In genomic region chr2:239467281-239467955, GRCh38 we compare ENCODE assay signal across 20 cellular contexts.
"Had no signal": no experiment of that assay in that cellular context is flagged by ENCODE, and none has a peak within 500 bp of the region (broad histone marks: within the 10 kb centered on the region; RNA-seq: fewer than 3 reads in every experiment).

No MANE protein-coding gene starts in this region.

- H3K4me1 ChIP-seq: body of pancreas had no signal

- H3K36me3 Mint-ChIP-seq: activated naive CD8-positive, alpha-beta T cell; naive B cell; stimulated activated naive B cell treated with anti-CD40 and anti-IgM and Interleukin-4, amounts not matched to agents 10 μg/mL and 1 μg/mL and 100 μg/mL, for 72 hours had no signal

- H3K27me3 Mint-ChIP-seq: activated naive CD8-positive, alpha-beta T cell; central memory CD8-positive, alpha-beta T cell had no signal

- H3K36me3 ChIP-seq: heart left ventricle, upper lobe of left lung had no signal

- FAIRE-seq: frontal cortex had no signal

- ATAC-seq: body of pancreas; heart left ventricle; stimulated activated naive B cell treated with anti-CD40 and anti-IgM and Interleukin-4, amounts not matched to agents 10 μg/mL and 1 μg/mL and 100 μg/mL, for 72 hours had no signal

- DNase-seq: activated CD4-positive, alpha-beta T cell treated with anti-CD3 and anti-CD28 coated beads for 1 hour; activated CD4-positive, alpha-beta T cell treated with anti-CD3 and anti-CD28 coated beads, Interleukin-2, amount 50 U/mL, for 4 hours; activated gamma-delta T cell treated with Interleukin-2 at 50 U/mL for 16 hours; activated T-cell treated with anti-CD3 and anti-CD28 coated beads, Interleukin-2, amount 50 U/mL, for 48 hours; amniotic stem cell; body of pancreas; cortex of kidney; effector CD8-positive, alpha-beta T cell; naive B cell; stimulated activated CD4-positive, alpha-beta T cell treated with anti-CD3 and anti-CD28 coated beads, Interleukin-15, amount 100 ng/mL, for 24 hours; stimulated activated CD4-positive, alpha-beta T cell treated with anti-CD3 and anti-CD28 coated beads, Interleukin-4, amount 100 ng/mL, for 1 hour; stimulated activated naive B cell treated with anti-CD40 and anti-IgM and Interleukin-4, amounts not matched to agents 10 μg/mL and 1 μg/mL and 100 μg/mL, for 72 hours had no signal

- H3K9me3 ChIP-seq: body of pancreas, heart left ventricle, upper lobe of left lung had no signal

- H3K9me3 Mint-ChIP-seq: central memory CD8-positive, alpha-beta T cell; stimulated activated naive B cell treated with anti-CD40 and anti-IgM and Interleukin-4, amounts not matched to agents 10 μg/mL and 1 μg/mL and 100 μg/mL, for 72 hours had no signal

- H3K4me3 ChIP-seq: body of pancreas, heart left ventricle, SK-N-MC, skin epidermis, upper lobe of left lung had no signal

- H3K27me3 ChIP-seq: body of pancreas, heart left ventricle, upper lobe of left lung had no signal

- H3K4me3 Mint-ChIP-seq: activated naive CD8-positive, alpha-beta T cell; central memory CD8-positive, alpha-beta T cell; naive B cell; stimulated activated naive B cell treated with anti-CD40 and anti-IgM and Interleukin-4, amounts not matched to agents 10 μg/mL and 1 μg/mL and 100 μg/mL, for 72 hours had no signal

- H3K27ac ChIP-seq: body of pancreas, epithelial cell of prostate, heart left ventricle, SK-N-MC, upper lobe of left lung had no signal

- H3K4me1 Mint-ChIP-seq: central memory CD8-positive, alpha-beta T cell; naive B cell; stimulated activated naive B cell treated with anti-CD40 and anti-IgM and Interleukin-4, amounts not matched to agents 10 μg/mL and 1 μg/mL and 100 μg/mL, for 72 hours had no signal
